In the genomic region with DNA sequence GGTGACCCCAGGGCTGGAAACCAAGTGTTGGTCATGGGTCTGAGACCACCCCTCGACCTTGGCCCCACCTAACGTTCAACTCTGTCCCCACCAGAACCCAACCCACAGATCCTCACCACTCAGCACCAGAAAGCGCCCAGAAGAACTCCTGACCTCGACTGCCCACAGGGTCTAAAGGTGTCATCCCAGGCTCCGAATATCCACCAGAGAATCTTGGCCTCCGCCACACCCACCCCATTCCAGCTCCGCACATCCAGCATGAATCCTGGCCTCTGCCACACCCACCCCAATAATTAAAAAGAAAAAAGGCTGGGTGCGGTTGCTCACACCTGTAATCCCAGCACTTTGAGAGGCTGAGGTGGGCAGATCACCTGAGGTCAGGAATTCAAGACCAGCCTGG, we compare ENCODE assay signal across 7 cellular contexts. TPM values are rescaled to one million over a fixed set of nuclear protein-coding genes. Genes with fewer than 3 reads are reported as not detected.
A peak's percentile ranks its signal among the peaks of the same experiment; 100 is the strongest.
DNase-seq lines count a peak whose midpoint lies in the region; TF ChIP-seq lines count a peak whose summit lies in the region.

No MANE protein-coding gene starts in this region.

- H3K27me3 Mint-ChIP-seq in activated naive CD8-positive, alpha-beta T cell treated with anti-CD3 and anti-CD28 coated beads for 36 hours, result no peaks in the 10 kb centered on the region

- TF ChIP-seq EP300 in stomach (IDR thresholded peaks at IDR 0.05), result no peak

- no peak for TF ChIP-seq CTCF in stomach (IDR thresholded peaks at IDR 0.05)

- TF ChIP-seq POLR2A in stomach (IDR thresholded peaks at IDR 0.05), result no peak

- H3K36me3 ChIP-seq in HUES64 (ENCODE audit: insufficient read depth, low read length), result no peaks in the 10 kb centered on the region
- peaks cover 7% of the 10 kb centered on the region for H3K36me3 ChIP-seq in iPS-20b (ENCODE audit: insufficient read depth, low read depth, low read length)
- peaks cover 0 to 2% (median 0%) of the 10 kb centered on the region in 4 donors for H3K36me3 ChIP-seq in stomach

- no peak overlapping the region for H3K9ac ChIP-seq in HUES64 (ENCODE audit: low read depth, low read length)
- H3K9ac ChIP-seq in iPS-20b (ENCODE audit: low read depth, low read length), result peak overlapping the region; percentile 81; the same call in 1 of the 2 replicates

- H3K27me3 ChIP-seq in HUES64 (ENCODE audit: insufficient read depth, low read length), result no peaks in the 10 kb centered on the region
- peaks cover 8% of the 10 kb centered on the region; the same call in 1 of the 2 replicates for H3K27me3 ChIP-seq in iPS-20b (ENCODE audit: insufficient read depth, low read length)
- no peaks in the 10 kb centered on the region for H3K27me3 ChIP-seq in stomach

- WGBS in HUES64, result 85% methylated on average over 8 of the region's 8 CpGs
- WGBS in stomach, 5 donors, result 45 to 65% (median 52%) methylated on average over 8 of the region's 8 CpGs

- peaks cover 46% of the 10 kb centered on the region for H3K4me1 Mint-ChIP-seq in activated naive CD8-positive, alpha-beta T cell treated with anti-CD3 and anti-CD28 coated beads for 36 hours

- intact Hi-C loops in stomach (cut with DNase I; ENCODE audit: low total_unique reads), result no loop called here

- H3K4me1 ChIP-seq in HUES64 (ENCODE audit: insufficient read depth, low read length), result peaks cover 24% of the 10 kb centered on the region
- H3K4me1 ChIP-seq in iPS-20b (ENCODE audit: insufficient read depth, low read length), result peaks cover 17% of the 10 kb centered on the region
- peaks cover 74 to 91% (median 85%) of the 10 kb centered on the region in 4 donors for H3K4me1 ChIP-seq in stomach

- H3K4me3 ChIP-seq in HUES64 (ENCODE audit: low read length), result peak overlapping the region; percentile 89
- H3K4me3 ChIP-seq in iPS-20b (ENCODE audit: low read length), result peak overlapping the region; percentile 91; the same call in 1 of the 2 replicates
- peak overlapping the region; percentile 86 to 93 (median 90) for H3K4me3 ChIP-seq in stomach

- H3K36me3 Mint-ChIP-seq in activated naive CD8-positive, alpha-beta T cell treated with anti-CD3 and anti-CD28 coated beads for 36 hours, result peaks cover 9% of the 10 kb centered on the region

- H3K9me3 ChIP-seq in HUES64 (ENCODE audit: insufficient read depth, low read depth, low read length) (no peaks in the 10 kb centered on the region), iPS-20b (ENCODE audit: insufficient read depth, low read depth, low read length) (no peaks in the 10 kb centered on the region), stomach (no peaks in the 10 kb centered on the region)

- no peak for DNase-seq in activated naive CD8-positive, alpha-beta T cell treated with anti-CD3 and anti-CD28 coated beads for 36 hours
- DNase-seq in stomach, result no peak
- DNase-seq in stimulated activated CD4-positive, alpha-beta T cell treated with anti-CD3 and anti-CD28 coated beads, Interleukin-4, amount 100 ng/mL, for 24 hours, result no peak
- DNase-seq in DMS79 (lab: John Stamatoyannopoulos, UW), result no peak
- DNase-seq in NCI-H1417 treated with DMSO at 0.1 percent for 48 hours (lab: John Stamatoyannopoulos, UW), result no peak

- H3K9me3 Mint-ChIP-seq in activated naive CD8-positive, alpha-beta T cell treated with anti-CD3 and anti-CD28 coated beads for 36 hours, result no peaks in the 10 kb centered on the region

- peak overlapping the region; percentile 100 for H3K4me3 Mint-ChIP-seq in activated naive CD8-positive, alpha-beta T cell treated with anti-CD3 and anti-CD28 coated beads for 36 hours

- H3K27ac ChIP-seq in HUES64 (ENCODE audit: low read depth, low read length) (no peak overlapping the region), iPS-20b (ENCODE audit: low read length) (no peak overlapping the region), stomach (peak overlapping the region; percentile 26 to 96 (median 95))

- H3K27ac Mint-ChIP-seq in activated naive CD8-positive, alpha-beta T cell treated with anti-CD3 and anti-CD28 coated beads for 36 hours, result peak overlapping the region; percentile 94

RNA-seq across cellular contexts. Expression of a gene that starts 1.3 kb away (rescaled TPM):
- 34.2 TPM for polyA plus RNA-seq in HUES64 (2013, experiment 1 of 2)
- 39.2 TPM for polyA plus RNA-seq in HUES64 (2013, experiment 2 of 2)
- total RNA-seq in activated naive CD8-positive, alpha-beta T cell treated with anti-CD3 and anti-CD28 coated beads for 36 hours, result 10 to 100 TPM; 38.1 to 41.3 TPM
- total RNA-seq in stomach, result 10 to 100 TPM; 29.1 to 59.4 (median 42.4) TPM
- polyA plus RNA-seq in stomach, result 10 to 100 TPM; 12.5 to 29.2 (median 26.0) TPM

RNA-seq across cellular contexts. Expression of a gene that starts 25.7 kb away (rescaled TPM):
- polyA plus RNA-seq in HUES64 (2013, experiment 1 of 2), result 9.7 TPM
- polyA plus RNA-seq in HUES64 (2013, experiment 2 of 2), result 10.8 TPM
- total RNA-seq in activated naive CD8-positive, alpha-beta T cell treated with anti-CD3 and anti-CD28 coated beads for 36 hours, result 10 to 100 TPM; 42.1 to 42.4 TPM
- 10 to 100 TPM; 13.8 to 53.1 (median 47.4) TPM for total RNA-seq in stomach
- polyA plus RNA-seq in stomach, result 10 to 100 TPM; 13.3 to 22.1 (median 15.5) TPM

Comparison
In these comparisons a context has a peak if more than half of its experiments do, and no peak if none do; other contexts are left out.
1. H3K27ac ChIP-seq: peak in stomach (5 of 5); none in HUES64 (single experiment) and iPS-20b (single experiment).
2. Peak in every context shown above with its lines, with median percentiles within 50 percentile points of each other: H3K4me3 ChIP-seq.